ENCODE assay signal across 21 cellular contexts in genomic region chrX:10622197-10622596, GRCh38. TPM values are rescaled to one million over a fixed set of nuclear protein-coding genes. Genes with fewer than 3 reads are reported as not detected.
A peak's percentile ranks its signal among the peaks of the same experiment; 100 is the strongest.
DNase-seq lines count a peak whose midpoint lies in the region; ATAC-seq and TF ChIP-seq lines count a peak whose summit lies in the region.
"Had no signal": no experiment of that assay in that cellular context is flagged by ENCODE, and none has a peak within 500 bp of the region (broad histone marks: within the 10 kb centered on the region; RNA-seq: fewer than 3 reads in every experiment).

No MANE protein-coding gene starts in this region.

- H3K27me3 ChIP-seq in ACC112 (ENCODE audit: insufficient read depth, low read length) = no peaks in the 10 kb centered on the region
- no peaks in the 10 kb centered on the region for H3K27me3 ChIP-seq in RWPE2 (ENCODE audit: insufficient read depth, poor library complexity, severe bottlenecking)
- no peaks in the 10 kb centered on the region for H3K27me3 ChIP-seq in osteoblast (ENCODE audit: insufficient read depth, low read length)
- H3K27me3 ChIP-seq in CD8-positive, alpha-beta memory T cell (ENCODE audit: insufficient read depth, low read length, poor library complexity, severe bottlenecking) = no peaks in the 10 kb centered on the region

- H3K79me2 ChIP-seq in ACC112 (ENCODE audit: control insufficient read depth, insufficient read depth, low read length, unreplicated experiment) = peaks cover 29% of the 10 kb centered on the region
- peaks cover 30% of the 10 kb centered on the region for H3K79me2 ChIP-seq in osteoblast (ENCODE audit: insufficient read depth, low read length)

- no peaks in the 10 kb centered on the region for H3K36me3 ChIP-seq in ACC112 (ENCODE audit: insufficient read depth, low read length)
- H3K36me3 ChIP-seq in RWPE2 (ENCODE audit: low read depth) = no peaks in the 10 kb centered on the region
- H3K36me3 ChIP-seq in osteoblast (ENCODE audit: insufficient read depth, low read length) = no peaks in the 10 kb centered on the region
- no peaks in the 10 kb centered on the region for H3K36me3 ChIP-seq in CD8-positive, alpha-beta memory T cell (ENCODE audit: insufficient read depth, low read length)

- no peak for TF ChIP-seq CTCF in RWPE2 (IDR thresholded peaks at IDR 0.05; ENCODE audit: poor library complexity, severe bottlenecking)
- no peak for TF ChIP-seq CTCF in osteoblast (IDR thresholded peaks at IDR 0.05; ENCODE audit: extremely low read depth, low read depth, low read length)

- ATAC-seq in RWPE2 (ENCODE audit: low read depth) = no peak
- ATAC-seq: HepG2, Right ventricle myocardium inferior had no signal

- no peak overlapping the region for H3K4me3 ChIP-seq in ACC112 (ENCODE audit: low read depth, low read length)
- no peak overlapping the region for H3K4me3 ChIP-seq in RWPE2 (ENCODE audit: severe bottlenecking)
- H3K4me3 ChIP-seq in osteoblast (ENCODE audit: insufficient read depth, low read length) = no peak overlapping the region
- H3K4me3 ChIP-seq in CD8-positive, alpha-beta memory T cell (ENCODE audit: low read length) = no peak overlapping the region

- H3K36me3 Mint-ChIP-seq in CD8-positive, alpha-beta memory T cell = no peaks in the 10 kb centered on the region

- H3K27me3 Mint-ChIP-seq in CD8-positive, alpha-beta memory T cell = peaks cover 8 to 19% of the 10 kb centered on the region in 2 donors

- H3K4me1 Mint-ChIP-seq in CD8-positive, alpha-beta memory T cell = peaks cover 7 to 11% (median 10%) of the 10 kb centered on the region in 3 donors

- no peaks in the 10 kb centered on the region for H4K20me1 ChIP-seq in osteoblast (ENCODE audit: insufficient read depth, low read length)

- POLR2A ChIA-PET in CD8-positive, alpha-beta memory T cell (lab: Charles Lee) = no interaction called here

- CTCF ChIA-PET in CD8-positive, alpha-beta memory T cell (lab: Charles Lee) = no interaction called here

- peaks cover 0 to 8% (median 2%) of the 10 kb centered on the region in 5 donors for H3K9me3 Mint-ChIP-seq in CD8-positive, alpha-beta memory T cell
- H3K9me3 Mint-ChIP-seq: HFFc6; T-helper 1 cell treated with Interleukin-12 subunit alpha and Interleukin-12 subunit beta and Interleukin-4 antibody, amounts not matched to agents 30 μg/mL and 1 μg/mL, for 36 hours had no signal

- H3K27ac ChIP-seq in ACC112 (ENCODE audit: low read depth, low read length) (no peak overlapping the region), RWPE2 (ENCODE audit: poor library complexity, severe bottlenecking) (peak overlapping the region; percentile 26), osteoblast (ENCODE audit: low read depth, low read length) (no peak overlapping the region)
- H3K27ac ChIP-seq in CD8-positive, alpha-beta memory T cell (ENCODE audit: low read depth, low read length) = no peak overlapping the region

- DNase-seq in NCI-H524 (lab: John Stamatoyannopoulos, UW) = peak; percentile 72 to 88
- no peak for DNase-seq in RWPE2 (ENCODE audit: low spot score)
- DNase-seq in osteoblast (ENCODE audit: insufficient read length, low spot score, missing footprints) = no peak
- no peak for DNase-seq in SIG-M5 (lab: John Stamatoyannopoulos, UW)
- DNase-seq in activated naive CD4-positive, alpha-beta T cell treated with Interleukin-2 at 50 U/mL for 16 hours = no peak
- no peak for DNase-seq in CD8-positive, alpha-beta memory T cell
- DNase-seq: DND-41; H7; HFFc6; KBM-7; NCI-H1105 treated with DMSO at 0.1 percent for 48 hours; NCI-H2081; NCI-H2171; NCI-H345; NK-92 treated with Interleukin-12 subunit alpha and Interleukin-12 subunit beta, amount 100 ng/mL, for 24 hours had no signal

- peak overlapping the region; percentile 42 for H3K4me2 ChIP-seq in osteoblast (ENCODE audit: insufficient read depth, low read length)

- peaks cover 27% of the 10 kb centered on the region for H3K4me1 ChIP-seq in ACC112 (ENCODE audit: control insufficient read depth, insufficient read depth, low read length, unreplicated experiment)
- peaks cover 19% of the 10 kb centered on the region for H3K4me1 ChIP-seq in RWPE2 (ENCODE audit: insufficient read depth, poor library complexity, severe bottlenecking)
- peaks cover 28% of the 10 kb centered on the region for H3K4me1 ChIP-seq in osteoblast (ENCODE audit: insufficient read depth, low read length)
- no peaks in the 10 kb centered on the region for H3K4me1 ChIP-seq in CD8-positive, alpha-beta memory T cell (ENCODE audit: insufficient read depth, low read length)

- no peaks in the 10 kb centered on the region for H3K9me3 ChIP-seq in RWPE2 (ENCODE audit: severe bottlenecking)
- H3K9me3 ChIP-seq in osteoblast (ENCODE audit: low read depth, low read length) = no peaks in the 10 kb centered on the region
- no peaks in the 10 kb centered on the region for H3K9me3 ChIP-seq in CD8-positive, alpha-beta memory T cell (ENCODE audit: low read length)

- H3K27ac Mint-ChIP-seq in CD8-positive, alpha-beta memory T cell = no peak overlapping the region
- H3K27ac Mint-ChIP-seq: B cell; CD14-positive monocyte; HFFc6; T-helper 1 cell treated with Interleukin-12 subunit alpha and Interleukin-12 subunit beta and Interleukin-4 antibody, amounts not matched to agents 30 μg/mL and 1 μg/mL, for 36 hours had no signal

- H3K4me3 Mint-ChIP-seq in CD8-positive, alpha-beta memory T cell = no peak overlapping the region
- H3K4me3 Mint-ChIP-seq: B cell; HFFc6; T-helper 1 cell treated with Interleukin-12 subunit alpha and Interleukin-12 subunit beta and Interleukin-4 antibody, amounts not matched to agents 30 μg/mL and 1 μg/mL, for 36 hours had no signal

- H2AFZ ChIP-seq in ACC112 (ENCODE audit: low read length, unreplicated experiment) (peak overlapping the region; percentile 14), osteoblast (ENCODE audit: low read length) (no peak overlapping the region)

RNA-seq across cellular contexts. Expression of gene MID1, which starts 1.8 kb away (rescaled TPM):
- total RNA-seq in osteoblast = 26.5 and 26.8 TPM in 2 replicates
- total RNA-seq in CD8-positive, alpha-beta memory T cell = not detected
- polyA plus RNA-seq in CD8-positive, alpha-beta memory T cell = not detected

Comparison
In these comparisons a context has a peak if more than half of its experiments do, and no peak if none do; other contexts are left out.
1. DNase-seq: peak in NCI-H524 (2 of 2); none in RWPE2 (single experiment), osteoblast (single experiment), SIG-M5 (single experiment), activated naive CD4-positive, alpha-beta T cell treated with Interleukin-2 at 50 U/mL for 16 hours (single experiment) and CD8-positive, alpha-beta memory T cell (0 of 5).
2. RNA of gene MID1, which starts 1.8 kb away (total RNA-seq): 26.5 to 26.8 TPM in osteoblast; not detected in CD8-positive, alpha-beta memory T cell; every median in the first group is over 10 times any median in the second.